In the genomic region with DNA sequence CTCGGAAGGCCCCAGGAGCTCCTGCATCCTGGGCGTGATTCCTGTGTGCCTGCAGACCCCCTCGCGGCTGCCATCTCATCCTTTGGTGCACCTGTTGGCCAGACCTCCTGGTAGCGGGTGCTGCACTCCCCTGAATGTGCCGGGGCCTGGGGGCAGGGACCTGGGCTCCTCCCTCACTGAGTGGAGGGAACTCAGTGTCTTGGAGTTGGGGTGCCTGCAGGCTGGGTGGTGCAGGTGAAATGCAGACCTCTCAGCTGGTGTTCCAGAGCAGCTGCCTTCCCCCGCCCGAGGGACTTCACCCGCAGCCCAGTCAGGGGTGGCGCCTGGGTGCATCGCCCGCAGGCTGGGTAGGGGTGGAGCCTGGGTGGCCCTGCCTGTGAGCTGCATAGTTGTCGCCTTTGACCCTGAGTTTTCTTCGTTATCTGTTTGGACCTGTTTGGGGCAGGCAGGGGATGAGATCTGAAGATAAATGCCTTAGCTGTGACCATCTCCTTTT, we compare ENCODE assay signal across 15 cellular contexts. TPM values are rescaled to one million over a fixed set of nuclear protein-coding genes. Genes with fewer than 3 reads are reported as not detected.
DNase-seq lines count a peak whose midpoint lies in the region; FAIRE-seq and TF ChIP-seq lines count a peak whose summit lies in the region.
"Had no signal": no experiment of that assay in that cellular context is flagged by ENCODE, and none has a peak within 500 bp of the region (broad histone marks: within the 10 kb centered on the region; RNA-seq: fewer than 3 reads in every experiment).

No MANE protein-coding gene starts in this region.

- H3K9me3 Mint-ChIP-seq in activated CD4-positive, alpha-beta T cell treated with anti-CD3 and anti-CD28 coated beads, Interleukin-2, amount 10 ng/mL, durations not matched to agents 7 days and 5 days: peaks cover 7% of the 10 kb centered on the region
- no peaks in the 10 kb centered on the region for H3K9me3 Mint-ChIP-seq in type B pancreatic cell
- H3K9me3 Mint-ChIP-seq in endothelial cell (ENCODE audit: unreplicated experiment): no peaks in the 10 kb centered on the region
- H3K9me3 Mint-ChIP-seq: natural killer cell had no signal

- no peaks in the 10 kb centered on the region for H3K27me3 Mint-ChIP-seq in activated CD4-positive, alpha-beta T cell treated with anti-CD3 and anti-CD28 coated beads, Interleukin-2, amount 10 ng/mL, durations not matched to agents 7 days and 5 days
- no peaks in the 10 kb centered on the region for H3K27me3 Mint-ChIP-seq in type B pancreatic cell
- H3K27me3 Mint-ChIP-seq in endothelial cell (ENCODE audit: unreplicated experiment): peaks cover 7% of the 10 kb centered on the region

- no peak for TF ChIP-seq CTCF in bronchial epithelial cell (IDR thresholded peaks at IDR 0.05; ENCODE audit: insufficient read depth, low read length, severe bottlenecking)
- no peak for TF ChIP-seq CTCF in type B pancreatic cell (conservative IDR thresholded peaks at IDR 0.05)
- TF ChIP-seq CTCF in endothelial cell (IDR thresholded peaks at IDR 0.05; ENCODE audit: unreplicated experiment): no peak

- peaks cover 58% of the 10 kb centered on the region for H3K4me1 Mint-ChIP-seq in activated CD4-positive, alpha-beta T cell treated with anti-CD3 and anti-CD28 coated beads, Interleukin-2, amount 10 ng/mL, durations not matched to agents 7 days and 5 days
- peaks cover 45% of the 10 kb centered on the region for H3K4me1 Mint-ChIP-seq in type B pancreatic cell (ENCODE audit: unreplicated experiment)
- H3K4me1 Mint-ChIP-seq in endothelial cell (ENCODE audit: unreplicated experiment): peaks cover 19% of the 10 kb centered on the region

- peaks cover 15% of the 10 kb centered on the region for H3K36me3 Mint-ChIP-seq in activated CD4-positive, alpha-beta T cell treated with anti-CD3 and anti-CD28 coated beads, Interleukin-2, amount 10 ng/mL, durations not matched to agents 7 days and 5 days (ENCODE audit: low read depth)
- H3K36me3 Mint-ChIP-seq in type B pancreatic cell: peaks cover 8% of the 10 kb centered on the region
- H3K36me3 Mint-ChIP-seq in endothelial cell (ENCODE audit: low read depth, unreplicated experiment): peaks cover 7% of the 10 kb centered on the region
- H3K36me3 Mint-ChIP-seq: natural killer cell had no signal

- H3K4me3 ChIP-seq in bronchial epithelial cell (ENCODE audit: low read depth, low read length): no peak overlapping the region

- POLR2A ChIA-PET in activated CD4-positive, alpha-beta T cell treated with anti-CD3 and anti-CD28 coated beads, Interleukin-2, amount 10 ng/mL, durations not matched to agents 7 days and 5 days (lab: Charles Lee): no interaction called here

- CTCF ChIA-PET in activated CD4-positive, alpha-beta T cell treated with anti-CD3 and anti-CD28 coated beads, Interleukin-2, amount 10 ng/mL, durations not matched to agents 7 days and 5 days (lab: Charles Lee): interaction anchor here (1.3 kb wide), 1 partner anchor 13 kb away, joined by 4 read pairs; no protein-coding TSS in a partner anchor

- no peaks in the 10 kb centered on the region for H3K27me3 ChIP-seq in bronchial epithelial cell (ENCODE audit: control insufficient read depth, insufficient read depth, low read length)

- peak overlapping the region; percentile 19 for H3K27ac Mint-ChIP-seq in activated CD4-positive, alpha-beta T cell treated with anti-CD3 and anti-CD28 coated beads, Interleukin-2, amount 10 ng/mL, durations not matched to agents 7 days and 5 days
- H3K27ac Mint-ChIP-seq in type B pancreatic cell (peak overlapping the region; percentile 83), endothelial cell (ENCODE audit: unreplicated experiment) (no peak overlapping the region)
- H3K27ac Mint-ChIP-seq: natural killer cell had no signal

- FAIRE-seq in bronchial epithelial cell (lab: Jason Lieb, UNC): peak; percentile 7
- FAIRE-seq: A204.1, islet of Langerhans had no signal

- no peak for DNase-seq in activated CD4-positive, alpha-beta T cell treated with anti-CD3 and anti-CD28 coated beads, Interleukin-2, amount 10 ng/mL, durations not matched to agents 7 days and 5 days
- DNase-seq in activated CD4-positive, alpha-beta T cell treated with anti-CD3 and anti-CD28 coated beads, Interleukin-2, amount 50 U/mL, for 4 hours: no peak
- DNase-seq in bronchial epithelial cell (ENCODE audit: low read depth) (no peak), mucosa of gallbladder (ENCODE audit: low spot score) (peak; percentile 36), type B pancreatic cell (ENCODE audit: extremely low spot score, unreplicated experiment) (no peak), 8988T (no peak), endothelial cell (ENCODE audit: low spot score) (no peak), NCI-H748 treated with DMSO at 0.1 percent for 48 hours (lab: John Stamatoyannopoulos, UW) (no peak)
- DNase-seq: activated naive CD4-positive, alpha-beta T cell; GOT3; natural killer cell; NCI-H1694; stimulated activated naive CD4-positive, alpha-beta T cell had no signal

- no peak overlapping the region for H3K4me3 Mint-ChIP-seq in activated CD4-positive, alpha-beta T cell treated with anti-CD3 and anti-CD28 coated beads, Interleukin-2, amount 10 ng/mL, durations not matched to agents 7 days and 5 days
- H3K4me3 Mint-ChIP-seq in type B pancreatic cell: no peak overlapping the region
- no peak overlapping the region for H3K4me3 Mint-ChIP-seq in endothelial cell (ENCODE audit: unreplicated experiment)
- H3K4me3 Mint-ChIP-seq: natural killer cell had no signal

- no peaks in the 10 kb centered on the region for H3K36me3 ChIP-seq in bronchial epithelial cell (ENCODE audit: control insufficient read depth, insufficient read depth, low read length)

RNA-seq across cellular contexts. Expression of a gene that starts 31.4 kb away (rescaled TPM):
- total RNA-seq in activated CD4-positive, alpha-beta T cell treated with anti-CD3 and anti-CD28 coated beads, Interleukin-2, amount 10 ng/mL, durations not matched to agents 7 days and 5 days: 10 to 100 TPM; 32.2 to 32.7 TPM
- total RNA-seq in bronchial epithelial cell (17.0 and 21.6 TPM in 2 replicates), mucosa of gallbladder (154 TPM), type B pancreatic cell (ENCODE audit: low replicate concordance) (64.9 and 65.0 TPM in 2 replicates), endothelial cell (ENCODE audit: unreplicated experiment) (72.3 TPM)
